In the genomic region with DNA sequence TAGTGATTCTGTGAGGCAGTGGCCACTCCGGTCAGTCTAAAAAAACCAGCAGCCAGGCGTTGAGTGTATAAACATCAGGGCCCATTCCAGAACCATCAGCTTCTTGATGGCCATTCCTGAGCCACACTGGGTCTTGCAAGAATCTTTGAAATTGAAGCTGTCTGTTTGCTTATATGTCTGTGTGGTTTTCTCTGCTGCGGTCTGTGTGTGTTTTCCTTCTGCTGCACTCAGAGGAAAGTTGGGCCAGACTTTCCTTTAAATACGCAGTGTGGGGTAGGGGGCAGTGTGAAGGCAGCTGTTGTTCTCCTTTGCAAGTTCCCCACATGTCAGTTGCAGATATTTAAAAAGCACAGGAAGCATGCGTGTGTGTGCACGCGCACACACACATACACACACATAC, we compare ENCODE assay signal across 1 cellular context.
A peak's percentile ranks its signal among the peaks of the same experiment; 100 is the strongest.
TF ChIP-seq lines count a peak whose summit lies in the region.

No MANE protein-coding gene starts in this region.

TF ChIP-seq in IMR-90, 13 proteins besides CTCF, POLR2A, EP300 and RAD21:
- TF ChIP-seq ELK1 (IDR thresholded peaks at IDR 0.05; ENCODE audit: borderline replicate concordance, low read depth, low read length) (no peak), SMC3 (IDR thresholded peaks at IDR 0.05; ENCODE audit: low read depth, low read length) (peak; percentile 25; the same call in 1 of the 2 replicates), CEBPB (IDR thresholded peaks at IDR 0.05; ENCODE audit: low read depth, low read length) (no peak)
